19 cellular contexts compared by ENCODE assay signal in the genomic region with DNA sequence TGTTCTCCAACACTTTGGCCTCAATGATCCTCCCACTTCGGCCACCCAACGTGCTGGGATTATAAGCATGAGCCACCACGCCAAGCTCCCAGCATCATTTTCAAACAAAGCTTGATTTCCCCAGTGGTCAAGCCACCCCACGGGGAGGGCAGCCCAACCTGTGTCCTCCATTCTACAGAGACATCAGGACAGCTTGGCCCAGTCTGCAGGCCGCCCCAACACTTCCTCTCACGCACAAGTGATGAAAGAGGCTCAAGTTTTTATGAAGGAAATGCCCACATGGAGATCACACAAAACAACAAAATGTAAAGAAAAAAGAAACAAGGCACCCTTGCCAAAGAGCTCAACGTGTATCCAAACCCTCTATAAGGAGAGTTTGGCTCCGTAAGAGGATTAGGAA.
DNase-seq lines count a peak whose midpoint lies in the region; ATAC-seq, FAIRE-seq and TF ChIP-seq lines count a peak whose summit lies in the region.
"Had no signal": no experiment of that assay in that cellular context is flagged by ENCODE, and none has a peak within 500 bp of the region (broad histone marks: within the 10 kb centered on the region; RNA-seq: fewer than 3 reads in every experiment).

No MANE protein-coding gene starts in this region.

- H3K27me3 ChIP-seq in H1 (replicated peaks in 1 of 4; ENCODE audit: control insufficient read depth in 3 of 4, extremely low read depth in 1 of 4, insufficient read depth in 3 of 4, low read length in 3 of 4), result no peaks in the 10 kb centered on the region
- H3K27me3 ChIP-seq in osteoblast (ENCODE audit: insufficient read depth, low read length), result no peaks in the 10 kb centered on the region
- H3K27me3 ChIP-seq: foreskin keratinocyte, right atrium auricular region, thyroid gland had no signal

- H3K23ac ChIP-seq in H1 (ENCODE audit: insufficient read length), result no peak overlapping the region

- WGBS in H1 (ENCODE audit: extremely low coverage in 1 of 2, insufficient coverage in 1 of 2, insufficient read length in 1 of 2, insufficient replicate concordance in 2 of 2, low coverage in 1 of 2, low lambda C conversion rate in 2 of 2, missing lambda C conversion rate in 1 of 2), 2 experiments, result 95% methylated on average over 8 of the region's 8 CpGs; no CpG with 5 or more reads in 1 of the 2 experiments

- H4K91ac ChIP-seq in H1 (replicated peaks; ENCODE audit: insufficient read length, low read length), result no peak overlapping the region

- H3K27me3 Mint-ChIP-seq in T-helper 2 cell treated with Interferon-gamma antibody and Interleukin-4, amounts not matched to agents 5 μg/mL and 100 μg/mL, for 36 hours (ENCODE audit: low read depth), result no peaks in the 10 kb centered on the region

- H4K20me1 ChIP-seq in H1 (replicated peaks in 1 of 2; ENCODE audit: control insufficient read depth in 1 of 2, insufficient read depth in 2 of 2, low read length in 2 of 2), result no peaks in the 10 kb centered on the region
- H4K20me1 ChIP-seq in osteoblast (ENCODE audit: insufficient read depth, low read length), result peaks cover 13% of the 10 kb centered on the region

- peaks cover 42% of the 10 kb centered on the region for H3K36me3 Mint-ChIP-seq in T-helper 2 cell treated with Interferon-gamma antibody and Interleukin-4, amounts not matched to agents 5 μg/mL and 100 μg/mL, for 36 hours (ENCODE audit: low read depth)

- no peak for TF ChIP-seq EP300 in H1 (IDR thresholded peaks at IDR 0.05; ENCODE audit: borderline replicate concordance in 1 of 2, low read depth in 2 of 2, low read length in 2 of 2)

- no peak overlapping the region for H3K4ac ChIP-seq in H1 (replicated peaks; ENCODE audit: insufficient read length, low read depth, low read length)

- H3K4me1 ChIP-seq in H1 (replicated peaks in 1 of 4; ENCODE audit: control insufficient read depth in 3 of 4, insufficient read depth in 4 of 4, low read length in 3 of 4) (peaks cover 0 to 2% (median 0%) of the 10 kb centered on the region in 4 experiments; a peak in 2 of 7 replicates), osteoblast (ENCODE audit: insufficient read depth, low read length) (peaks cover 27% of the 10 kb centered on the region)
- H3K4me1 ChIP-seq: foreskin keratinocyte had no signal

- H2AK5ac ChIP-seq in H1 (ENCODE audit: low read depth, low read length), result no peak overlapping the region

- no peaks in the 10 kb centered on the region for H3K79me2 ChIP-seq in H1 (ENCODE audit: control insufficient read depth in 1 of 2, insufficient read depth in 2 of 2, low read length in 2 of 2)
- peaks cover 34% of the 10 kb centered on the region for H3K79me2 ChIP-seq in osteoblast (ENCODE audit: insufficient read depth, low read length)

- TF ChIP-seq CTCF in NB4 (IDR thresholded peaks at IDR 0.05; ENCODE audit: low read depth, low read length) (no peak), H1 (IDR thresholded peaks at IDR 0.05; ENCODE audit: control extremely low read depth in 1 of 3, insufficient read depth in 1 of 3, low read depth in 1 of 3, low read length in 3 of 3) (no peak), osteoblast (IDR thresholded peaks at IDR 0.05; ENCODE audit: extremely low read depth, low read depth, low read length) (no peak)

- no peak overlapping the region for H3K56ac ChIP-seq in H1 (replicated peaks; ENCODE audit: insufficient read length, low read depth, low read length)

- FAIRE-seq in H1 (lab: Jason Lieb, UNC), result no peak
- FAIRE-seq: endometrium had no signal

- H3K4me1 Mint-ChIP-seq in T-helper 2 cell treated with Interferon-gamma antibody and Interleukin-4, amounts not matched to agents 5 μg/mL and 100 μg/mL, for 36 hours (ENCODE audit: low read depth), result peaks cover 59% of the 10 kb centered on the region

- no peak for TF ChIP-seq RAD21 in H1 (IDR thresholded peaks at IDR 0.05 in 1 of 2, conservative IDR thresholded peaks at IDR 0.05 in 1 of 2; ENCODE audit: low read depth in 2 of 2, low read length in 2 of 2)

- no peak overlapping the region for H3K27ac ChIP-seq in H1 (ENCODE audit: low read depth, low read length)
- peak overlapping the region; percentile 73 for H3K27ac ChIP-seq in osteoblast (ENCODE audit: low read depth, low read length)
- H3K27ac ChIP-seq: foreskin keratinocyte, right atrium auricular region had no signal

- CTCF ChIA-PET in H1 (lab: Charles Lee; ENCODE audit: partially characterized antibody), result interaction anchor here (0.9 to 1.8 kb wide), 3 partner anchors 10 to 79 kb away, joined by 3 to 5 read pairs (median 3); no protein-coding TSS in a partner anchor

- no peak overlapping the region for H3K18ac ChIP-seq in H1 (ENCODE audit: extremely low read depth, low read length)

- no peak for TF ChIP-seq POLR2A in NB4 (IDR thresholded peaks at IDR 0.05; ENCODE audit: extremely low read depth, insufficient read length)
- no peak for TF ChIP-seq POLR2A in H1 (IDR thresholded peaks at IDR 0.05; ENCODE audit: control extremely low read depth in 1 of 2, low read depth in 2 of 2, low read length in 2 of 2)

- H3K4me2 ChIP-seq in H1 (ENCODE audit: insufficient read depth in 1 of 2, low read depth in 2 of 2, low read length in 2 of 2) (no peak overlapping the region), osteoblast (ENCODE audit: insufficient read depth, low read length) (peak overlapping the region; percentile 51)

- H3K27ac Mint-ChIP-seq in T-helper 2 cell treated with Interferon-gamma antibody and Interleukin-4, amounts not matched to agents 5 μg/mL and 100 μg/mL, for 36 hours, result peak overlapping the region; percentile 50

- H3K4me3 Mint-ChIP-seq in T-helper 2 cell treated with Interferon-gamma antibody and Interleukin-4, amounts not matched to agents 5 μg/mL and 100 μg/mL, for 36 hours, result peak overlapping the region; percentile 25

- H2BK15ac ChIP-seq in H1 (ENCODE audit: low read length), result no peak overlapping the region

- ATAC-seq in GM21825 (IDR thresholded peaks at IDR 0.05; ENCODE audit: unreplicated experiment), result no peak
- ATAC-seq: foreskin keratinocyte had no signal

- no peak overlapping the region for H3K14ac ChIP-seq in H1 (ENCODE audit: insufficient read length)

- no peaks in the 10 kb centered on the region for H3K9me3 Mint-ChIP-seq in T-helper 2 cell treated with Interferon-gamma antibody and Interleukin-4, amounts not matched to agents 5 μg/mL and 100 μg/mL, for 36 hours

- DNase-seq in T-helper 2 cell treated with Interferon-gamma antibody and Interleukin-4, amounts not matched to agents 5 μg/mL and 100 μg/mL, for 36 hours (ENCODE audit: low spot score), result no peak
- DNase-seq in T-helper 2 cell, result no peak
- DNase-seq in NB4 (ENCODE audit: low read depth), result peak; percentile 48
- DNase-seq in H1 (ENCODE audit: low read depth in 1 of 2, low spot score in 2 of 2), result no peak
- no peak for DNase-seq in osteoblast (ENCODE audit: insufficient read length, low spot score, missing footprints)
- no peak for DNase-seq in HPDE6-E6E7 (ENCODE audit: extremely low spot score)
- DNase-seq in NCI-H1092 treated with DMSO at 0.1 percent for 48 hours (lab: John Stamatoyannopoulos, UW), result no peak
- DNase-seq: activated CD8-positive, alpha-beta memory T cell treated with anti-CD3 and anti-CD28 coated beads for 24 hours; caudate nucleus; EL; foreskin keratinocyte; left ventricle myocardium superior; NCI-H1694; NCI-H446 treated with DMSO at 0.1 percent for 48 hours; thyroid gland had no signal

- no peak overlapping the region for H2BK120ac ChIP-seq in H1 (replicated peaks; ENCODE audit: low read depth, low read length)

- H3K9ac ChIP-seq in H1 (replicated peaks in 1 of 4; ENCODE audit: extremely low read depth in 1 of 4, low read depth in 3 of 4, low read length in 3 of 4), result no peak overlapping the region
- H3K9ac ChIP-seq: GM23248 had no signal

- H4K5ac ChIP-seq in H1 (ENCODE audit: insufficient read length, low read depth, low read length), result no peak overlapping the region

- H3K23me2 ChIP-seq in H1 (ENCODE audit: low read depth, low read length), result no peaks in the 10 kb centered on the region

- H2AFZ ChIP-seq in H1 (ENCODE audit: low read length) (no peak overlapping the region), osteoblast (ENCODE audit: low read length) (peak overlapping the region; percentile 36)
- H2AFZ ChIP-seq: GM23248 had no signal

- H4K8ac ChIP-seq in H1 (ENCODE audit: extremely low read depth, insufficient read depth, low read length), result 0 out of 2 replicates have a peak overlapping the region, but pooled peaks have one; percentile 15

- H3K9me3 ChIP-seq in H1 (ENCODE audit: insufficient read depth in 2 of 2, low read depth in 1 of 2, low read length in 1 of 2) (no peaks in the 10 kb centered on the region), osteoblast (ENCODE audit: low read depth, low read length) (no peaks in the 10 kb centered on the region)
- H3K9me3 ChIP-seq: right atrium auricular region, thyroid gland had no signal

- no peak overlapping the region for H3K4me3 ChIP-seq in NB4 (ENCODE audit: low read depth, low read length)
- no peak overlapping the region for H3K4me3 ChIP-seq in H1 (ENCODE audit: extremely low read depth in 1 of 4, insufficient read depth in 2 of 4, low read depth in 3 of 4, low read length in 4 of 4)
- H3K4me3 ChIP-seq in osteoblast (ENCODE audit: insufficient read depth, low read length), result no peak overlapping the region
- H3K4me3 ChIP-seq: GM23248, right atrium auricular region, thyroid gland had no signal

- H3K79me1 ChIP-seq in H1 (ENCODE audit: low read depth, low read length), result no peaks in the 10 kb centered on the region

- no peak overlapping the region for H2BK20ac ChIP-seq in H1 (ENCODE audit: low read length)

- H2BK5ac ChIP-seq in H1 (ENCODE audit: low read depth, low read length), result no peak overlapping the region

- POLR2A ChIA-PET in H1 (lab: Charles Lee; ENCODE audit: partially characterized antibody), result no interaction called here

- no peak overlapping the region for H2BK12ac ChIP-seq in H1 (ENCODE audit: low read depth, low read length)

- H3K36me3 ChIP-seq in H1 (ENCODE audit: control insufficient read depth in 2 of 4, insufficient read depth in 4 of 4, low read length in 3 of 4) (no peaks in the 10 kb centered on the region), osteoblast (ENCODE audit: insufficient read depth, low read length) (peaks cover 3% of the 10 kb centered on the region)
- H3K36me3 ChIP-seq: right atrium auricular region, thyroid gland had no signal

TF ChIP-seq in H1, 55 proteins besides CTCF, POLR2A, EP300 and RAD21:
- TF ChIP-seq HDAC6 (IDR thresholded peaks at IDR 0.05; ENCODE audit: low read depth, low read length) (no peak), PHF8 (conservative IDR thresholded peaks at IDR 0.05; ENCODE audit: low read depth, low read length) (no peak), RXRA (IDR thresholded peaks at IDR 0.05; ENCODE audit: insufficient read depth, low read depth, low read length) (no peak), CEBPB (IDR thresholded peaks at IDR 0.05; ENCODE audit: low read depth, low read length) (no peak), BCL11A (IDR thresholded peaks at IDR 0.05; ENCODE audit: low read depth in 2 of 2, low read length in 2 of 2) (no peak), NANOG (IDR thresholded peaks at IDR 0.05; ENCODE audit: insufficient read depth, low read depth, low read length, poor library complexity, severe bottlenecking) (no peak)
TF ChIP-seq in H1: peak in this region for 0.
